In genomic region chr3:37386627-37387230, GRCh38 we compare ENCODE assay signal across 22 cellular contexts.
DNase-seq lines count a peak whose midpoint lies in the region; ATAC-seq and TF ChIP-seq lines count a peak whose summit lies in the region.
"Had no signal": no experiment of that assay in that cellular context is flagged by ENCODE, and none has a peak within 500 bp of the region (broad histone marks: within the 10 kb centered on the region; RNA-seq: fewer than 3 reads in every experiment).

No MANE protein-coding gene starts in this region.

- H2BK5ac ChIP-seq in mesenchymal stem cell (ENCODE audit: low read depth, low read length, poor library complexity, severe bottlenecking), result no peak overlapping the region

- no peaks in the 10 kb centered on the region for H3K27me3 ChIP-seq in right cardiac atrium (ENCODE audit: control insufficient read depth, insufficient read depth)
- H3K27me3 ChIP-seq in mesenchymal stem cell (ENCODE audit: control insufficient read depth in 1 of 2, insufficient read depth in 1 of 2, low read length in 2 of 2), result no peaks in the 10 kb centered on the region
- H3K27me3 ChIP-seq: body of pancreas, dorsolateral prefrontal cortex, hepatocyte, tibial nerve had no signal

- H2BK120ac ChIP-seq in mesenchymal stem cell (ENCODE audit: low read depth, low read length), result no peak overlapping the region

- H2BK15ac ChIP-seq in mesenchymal stem cell (ENCODE audit: low read depth, poor library complexity, severe bottlenecking), result no peak overlapping the region

- TF ChIP-seq CTCF in choroid plexus epithelial cell (conservative IDR thresholded peaks at IDR 0.05; ENCODE audit: low read depth, low read length), result no peak

- no peak overlapping the region for H2AK5ac ChIP-seq in mesenchymal stem cell (ENCODE audit: low read length, severe bottlenecking)

- WGBS in right cardiac atrium, result 58% methylated on average over 3 of the region's 3 CpGs
- 91% methylated on average over 3 of the region's 3 CpGs for WGBS in mesenchymal stem cell

- no peak overlapping the region for H3K18ac ChIP-seq in mesenchymal stem cell (ENCODE audit: low read depth in 1 of 2, low read length in 2 of 2)

- intact Hi-C loops in right cardiac atrium (cut with DNase I) (no loop called here), Right ventricle myocardium inferior (cut with DNase I) (no loop called here)

- H3K23ac ChIP-seq in mesenchymal stem cell (ENCODE audit: low read length in 2 of 2), result no peak overlapping the region

- H4K91ac ChIP-seq in mesenchymal stem cell (ENCODE audit: low read length), result no peak overlapping the region

- peaks cover 13% of the 10 kb centered on the region for H3K79me1 ChIP-seq in mesenchymal stem cell (replicated peaks; ENCODE audit: low read length, poor library complexity, severe bottlenecking)

- H3K14ac ChIP-seq in mesenchymal stem cell (ENCODE audit: low read length in 2 of 2), result no peak overlapping the region

- no peak overlapping the region for H3K4me2 ChIP-seq in mesenchymal stem cell (ENCODE audit: low read length, poor library complexity, severe bottlenecking)
- H3K4me2 ChIP-seq: hepatocyte had no signal

- H2AFZ ChIP-seq in mesenchymal stem cell (ENCODE audit: low read depth, low read length), result no peak overlapping the region
- H2AFZ ChIP-seq: hepatocyte had no signal

- H4K8ac ChIP-seq in mesenchymal stem cell (ENCODE audit: low read length), result no peak overlapping the region

- H3K9ac ChIP-seq in mesenchymal stem cell (ENCODE audit: low read length), result no peak overlapping the region

- H3K4me1 ChIP-seq in right cardiac atrium (ENCODE audit: control insufficient read depth, insufficient read depth, low read length) (no peaks in the 10 kb centered on the region), mesenchymal stem cell (ENCODE audit: control insufficient read depth, insufficient read depth, low read depth, low read length) (no peaks in the 10 kb centered on the region)
- H3K4me1 ChIP-seq: body of pancreas, tibial nerve had no signal

- no peak overlapping the region for H3K4ac ChIP-seq in mesenchymal stem cell (ENCODE audit: low read depth in 1 of 2, low read length in 2 of 2)

- H3K36me3 ChIP-seq in mesenchymal stem cell (ENCODE audit: control insufficient read depth in 1 of 2, insufficient read depth in 2 of 2, low read depth in 1 of 2, low read length in 2 of 2), result peaks cover 36 to 75% of the 10 kb centered on the region in 2 experiments

- no peak overlapping the region for H3K4me3 ChIP-seq in right cardiac atrium (ENCODE audit: low read length)
- no peak overlapping the region for H3K4me3 ChIP-seq in choroid plexus epithelial cell (ENCODE audit: low read depth, low read length)
- no peak overlapping the region for H3K4me3 ChIP-seq in mesenchymal stem cell (ENCODE audit: insufficient read depth in 1 of 2, low read depth in 1 of 2, low read length in 2 of 2)
- H3K4me3 ChIP-seq: body of pancreas, dorsolateral prefrontal cortex, hepatocyte, tibial nerve had no signal

- DNase-seq in right cardiac atrium (no peak), Right ventricle myocardium inferior (ENCODE audit: missing footprints) (no peak), choroid plexus epithelial cell (ENCODE audit: low read depth) (peak; percentile 61), mesenchymal stem cell (peak; percentile 63), DMS79 (lab: John Stamatoyannopoulos, UW) (no peak), DMS153 (lab: John Stamatoyannopoulos, UW) (no peak)
- DNase-seq: activated CD4-positive, alpha-beta T cell treated with anti-CD3 and anti-CD28 coated beads for 48 hours; activated CD8-positive, alpha-beta memory T cell treated with anti-CD3 and anti-CD28 coated beads, Interleukin-2, amount 50 U/mL, for 48 hours; activated naive CD4-positive, alpha-beta T cell treated with anti-CD3 and anti-CD28 coated beads for 36 hours; body of pancreas; CD4-positive, alpha-beta T cell; dorsolateral prefrontal cortex; KG1; kidney; NCI-H1417; NCI-H2171; small intestine had no signal

- H3K27ac ChIP-seq in right cardiac atrium (ENCODE audit: low read length), result no peak overlapping the region
- no peak overlapping the region for H3K27ac ChIP-seq in mesenchymal stem cell (ENCODE audit: low read length, poor library complexity, severe bottlenecking)
- H3K27ac ChIP-seq: body of pancreas, dorsolateral prefrontal cortex, hepatocyte, tibial nerve had no signal

- H2BK12ac ChIP-seq in mesenchymal stem cell (ENCODE audit: low read length in 2 of 2), result no peak overlapping the region

- ATAC-seq in right cardiac atrium (peak; percentile 32 to 45), Right ventricle myocardium inferior (no peak), HG02623 (IDR thresholded peaks at IDR 0.05; ENCODE audit: unreplicated experiment) (no peak), GM18519 (IDR thresholded peaks at IDR 0.05; ENCODE audit: low FRiP score, unreplicated experiment) (no peak)
- ATAC-seq: body of pancreas, esophagus mucosa had no signal

- H3K9me3 ChIP-seq in right cardiac atrium (ENCODE audit: control insufficient read depth, low read length), result no peaks in the 10 kb centered on the region
- H3K9me3 ChIP-seq in mesenchymal stem cell (ENCODE audit: control insufficient read depth, low read length), result no peaks in the 10 kb centered on the region
- H3K9me3 ChIP-seq: body of pancreas, tibial nerve had no signal

Comparison
In these comparisons a context has a peak if more than half of its experiments do, and no peak if none do; other contexts are left out.
1. ATAC-seq: peak in right cardiac atrium (2 of 2); none in Right ventricle myocardium inferior (single experiment), HG02623 (single experiment) and GM18519 (single experiment).
2. DNase-seq: peak in choroid plexus epithelial cell (single experiment) and mesenchymal stem cell (single experiment); none in right cardiac atrium (0 of 3), Right ventricle myocardium inferior (single experiment), DMS79 (single experiment) and DMS153 (single experiment).